15 cellular contexts compared by ENCODE assay signal in genomic region chr2:213253162-213253561, GRCh38. TPM values are rescaled to one million over a fixed set of nuclear protein-coding genes. Genes with fewer than 3 reads are reported as not detected.
DNase-seq lines count a peak whose midpoint lies in the region; ATAC-seq lines count a peak whose summit lies in the region.
"Had no signal": no experiment of that assay in that cellular context is flagged by ENCODE, and none has a peak within 500 bp of the region (broad histone marks: within the 10 kb centered on the region; RNA-seq: fewer than 3 reads in every experiment).

No MANE protein-coding gene starts in this region.

- no peak overlapping the region for H3K4me2 ChIP-seq in neuronal stem cell (ENCODE audit: insufficient read depth, low read length, poor library complexity, severe bottlenecking)

- H3K4me3 ChIP-seq in neuronal stem cell (ENCODE audit: low read length in 2 of 2): no peak overlapping the region
- H3K4me3 ChIP-seq: GM23248 had no signal

- H3K27me3 ChIP-seq in neuronal stem cell (ENCODE audit: control insufficient read depth in 3 of 3, insufficient read depth in 3 of 3, low read depth in 1 of 3, low read length in 3 of 3): no peaks in the 10 kb centered on the region

- H3K27ac ChIP-seq in neuronal stem cell (replicated peaks; ENCODE audit: low read length): peak overlapping the region; percentile 1
- H3K27ac ChIP-seq: C4-2B, GM23248 had no signal

- H3K9ac ChIP-seq in neuronal stem cell (ENCODE audit: low read depth, low read length, poor library complexity): no peak overlapping the region
- H3K9ac ChIP-seq: GM23248 had no signal

- no peak overlapping the region for H2AK5ac ChIP-seq in neuronal stem cell (ENCODE audit: low read depth, low read length)

- H3K23ac ChIP-seq in neuronal stem cell (ENCODE audit: low read depth, low read length, poor library complexity): no peak overlapping the region

- no peak overlapping the region for H4K91ac ChIP-seq in neuronal stem cell (ENCODE audit: low read depth, low read length, poor library complexity)

- no peak for ATAC-seq in HG03159 (IDR thresholded peaks at IDR 0.05; ENCODE audit: unreplicated experiment)
- ATAC-seq: HCT116 had no signal

- no peak overlapping the region for H2BK120ac ChIP-seq in neuronal stem cell (ENCODE audit: low read depth, low read length)

- H4K8ac ChIP-seq in neuronal stem cell (ENCODE audit: low read depth, low read length): no peak overlapping the region

- peaks cover 2 to 4% of the 10 kb centered on the region in 2 donors for H3K4me1 ChIP-seq in neuronal stem cell (ENCODE audit: control insufficient read depth in 2 of 2, insufficient read depth in 1 of 2, low read depth in 1 of 2, low read length in 2 of 2)

- peak in 2 of 3 experiments; percentile 10 to 49 for DNase-seq in NCI-H1417 (lab: John Stamatoyannopoulos, UW)
- DNase-seq in NCI-H1417 treated with DMSO at 0.1 percent for 48 hours (lab: John Stamatoyannopoulos, UW): no peak
- peak; percentile 42 to 62 for DNase-seq in NCI-H1930 (lab: John Stamatoyannopoulos, UW)
- peak; percentile 36 for DNase-seq in NCI-H82 treated with DMSO at 0.1 percent for 48 hours (lab: John Stamatoyannopoulos, UW; ENCODE audit: unreplicated experiment)
- no peak for DNase-seq in neuronal stem cell (ENCODE audit: low spot score)
- no peak for DNase-seq in NCI-H526 treated with DMSO at 0.1 percent for 48 hours (lab: John Stamatoyannopoulos, UW)
- DNase-seq in stimulated activated CD4-positive, alpha-beta T cell treated with anti-CD3 and anti-CD28 coated beads, Interleukin-1b, Interleukin-23, amount 100 ng/mL, for 48 hours: no peak
- DNase-seq: DMS79 treated with DMSO at 0.1 percent for 48 hours, GDM1, GM23248, NCI-H446, T-helper 2 cell had no signal

- H2BK5ac ChIP-seq in neuronal stem cell (ENCODE audit: low read length): no peak overlapping the region

- WGBS in neuronal stem cell (ENCODE audit: extremely low coverage in 2 of 2, insufficient read length in 2 of 2, insufficient replicate concordance in 1 of 2), 2 donors: no CpG with 5 or more reads among the region's 4 CpGs

- no peaks in the 10 kb centered on the region for H3K79me1 ChIP-seq in neuronal stem cell (ENCODE audit: low read depth, low read length)

- H3K36me3 ChIP-seq in neuronal stem cell (replicated peaks in 1 of 2; ENCODE audit: control insufficient read depth in 2 of 2, insufficient read depth in 2 of 2, low read length in 2 of 2): no peaks in the 10 kb centered on the region

- no peak overlapping the region for H3K14ac ChIP-seq in neuronal stem cell (ENCODE audit: low read length)

- no peak overlapping the region for H3K18ac ChIP-seq in neuronal stem cell (ENCODE audit: low read length)

- H2BK12ac ChIP-seq in neuronal stem cell (ENCODE audit: low read length): no peak overlapping the region

- H3K9me3 ChIP-seq in neuronal stem cell (replicated peaks in 1 of 2; ENCODE audit: control insufficient read depth in 2 of 2, insufficient read depth in 1 of 2, low read depth in 1 of 2, low read length in 2 of 2): no peaks in the 10 kb centered on the region

- H2BK15ac ChIP-seq in neuronal stem cell (ENCODE audit: low read length): no peak overlapping the region

- no peak overlapping the region for H2AFZ ChIP-seq in neuronal stem cell (ENCODE audit: low read length)
- H2AFZ ChIP-seq: GM23248 had no signal

- H3K4ac ChIP-seq in neuronal stem cell (ENCODE audit: low read length): no peak overlapping the region

RNA-seq across cellular contexts. Expression of gene SPAG16, which starts 31.1 kb away (rescaled TPM):
- 49.9 TPM for polyA plus RNA-seq in neuronal stem cell (2013, experiment 1 of 2)
- 50.5 TPM for polyA plus RNA-seq in neuronal stem cell (2013, experiment 2 of 2)

Comparison
In these comparisons a context has a peak if more than half of its experiments do, and no peak if none do; other contexts are left out.
1. DNase-seq: peak in NCI-H1417 (2 of 3), NCI-H1930 (2 of 2) and NCI-H82 treated with DMSO at 0.1 percent for 48 hours (single experiment); none in NCI-H1417 treated with DMSO at 0.1 percent for 48 hours (single experiment), neuronal stem cell (single experiment), NCI-H526 treated with DMSO at 0.1 percent for 48 hours (single experiment) and stimulated activated CD4-positive, alpha-beta T cell treated with anti-CD3 and anti-CD28 coated beads, Interleukin-1b, Interleukin-23, amount 100 ng/mL, for 48 hours (single experiment).